16 cellular contexts compared by ENCODE assay signal in genomic region chr9:114110180-114110579, GRCh38. TPM values are rescaled to one million over a fixed set of nuclear protein-coding genes. Genes with fewer than 3 reads are reported as not detected.
DNase-seq lines count a peak whose midpoint lies in the region; ATAC-seq, FAIRE-seq and TF ChIP-seq lines count a peak whose summit lies in the region.
"Had no signal": no experiment of that assay in that cellular context is flagged by ENCODE, and none has a peak within 500 bp of the region (broad histone marks: within the 10 kb centered on the region; RNA-seq: fewer than 3 reads in every experiment).

No MANE protein-coding gene starts in this region.

- H2BK120ac ChIP-seq in trophoblast cell (ENCODE audit: insufficient read depth, low read length, poor library complexity) = no peak overlapping the region

- H2AK5ac ChIP-seq in trophoblast cell (ENCODE audit: low read length) = no peak overlapping the region

- intact Hi-C loops in PC-3 (cut with micrococcal nuclease) = no loop called here
- intact Hi-C loops in vagina (cut with DNase I) = no loop called here

- H4K12ac ChIP-seq in trophoblast cell (ENCODE audit: low read depth, low read length) = no peak overlapping the region

- TF ChIP-seq CTCF in PC-3 (conservative IDR thresholded peaks at IDR 0.05; ENCODE audit: low read depth, low read length) (no peak), fibroblast of lung (conservative IDR thresholded peaks at IDR 0.05 in 1 of 2, IDR thresholded peaks at IDR 0.05 in 1 of 2; ENCODE audit: low read depth in 1 of 2, low read length in 2 of 2) (no peak), vagina (IDR thresholded peaks at IDR 0.05) (no peak)

- WGBS in trophoblast cell (ENCODE audit: extremely low coverage, insufficient coverage, insufficient read length) = no CpG with 5 or more reads among the region's 2 CpGs
- 91 to 98% (median 95%) methylated on average over 2 of the region's 2 CpGs for WGBS in small intestine, 3 donors

- H3K4me2 ChIP-seq in PC-3 (ENCODE audit: low read length) (no peak overlapping the region), fibroblast of lung (ENCODE audit: extremely low read depth, insufficient read depth, low read length) (no peak overlapping the region), trophoblast cell (ENCODE audit: low read length) (no peak overlapping the region)

- POLR2A ChIA-PET in PC-3 (lab: Charles Lee; ENCODE audit: unreplicated experiment) = no interaction called here

- DNase-seq in EH (ENCODE audit: low read depth) = peak; percentile 94
- DNase-seq in PC-3 = peak; percentile 71
- peak; percentile 45 to 84 for DNase-seq in fibroblast of lung (ENCODE audit: low read depth in 2 of 2)
- DNase-seq in trophoblast cell = peak; percentile 80 to 98
- no peak for DNase-seq in activated CD4-positive, alpha-beta T cell treated with anti-CD3 and anti-CD28 coated beads, Interleukin-2, amount 50 U/mL, for 4 hours
- no peak for DNase-seq in vagina (ENCODE audit: extremely low spot score in 2 of 2)
- no peak for DNase-seq in small intestine
- DNase-seq: activated gamma-delta T cell; CD4-positive, alpha-beta memory T cell; Kasumi-1; OCI-M1; uterus had no signal

- H4K91ac ChIP-seq in trophoblast cell (ENCODE audit: low read depth, low read length) = no peak overlapping the region

- H3K79me1 ChIP-seq in trophoblast cell (ENCODE audit: low read length) = no peaks in the 10 kb centered on the region

- no peak for FAIRE-seq in small intestine (lab: Jason Lieb, UNC)

- no peak for TF ChIP-seq POLR2A in vagina (IDR thresholded peaks at IDR 0.05)

- no peaks in the 10 kb centered on the region for H3K9me2 ChIP-seq in PC-3 (replicated peaks; ENCODE audit: low read length)

- H2BK5ac ChIP-seq in trophoblast cell (ENCODE audit: low read depth, low read length, poor library complexity) = no peak overlapping the region

- H4K20me1 ChIP-seq in PC-3 (ENCODE audit: low read length) (no peaks in the 10 kb centered on the region), fibroblast of lung (ENCODE audit: control insufficient read depth, extremely low read depth, insufficient read depth, low read length) (no peaks in the 10 kb centered on the region)

- H3K4me1 ChIP-seq in PC-3 (ENCODE audit: insufficient read depth, low read length) = peaks cover 9% of the 10 kb centered on the region
- H3K4me1 ChIP-seq in fibroblast of lung (ENCODE audit: control insufficient read depth, extremely low read depth, insufficient read depth, low read length) = peaks cover 2% of the 10 kb centered on the region
- H3K4me1 ChIP-seq in trophoblast cell (ENCODE audit: control insufficient read depth in 1 of 2, insufficient read depth in 2 of 2, low read length in 2 of 2) = peaks cover 0 to 2% of the 10 kb centered on the region in 2 experiments
- H3K4me1 ChIP-seq in vagina = peaks cover 11% of the 10 kb centered on the region
- no peaks in the 10 kb centered on the region for H3K4me1 ChIP-seq in small intestine (ENCODE audit: control insufficient read depth in 2 of 2, insufficient read depth in 1 of 2, low read depth in 1 of 2, low read length in 1 of 2)
- H3K4me1 ChIP-seq: uterus had no signal

- H3K18ac ChIP-seq in trophoblast cell (ENCODE audit: low read length) = no peak overlapping the region

- ATAC-seq in PC-3 = no peak
- ATAC-seq: WTC11 had no signal

- H3K36me3 ChIP-seq in PC-3 (ENCODE audit: low read depth, low read length) (no peaks in the 10 kb centered on the region), fibroblast of lung (ENCODE audit: control insufficient read depth, insufficient read depth, low read length) (no peaks in the 10 kb centered on the region), trophoblast cell (ENCODE audit: control insufficient read depth in 1 of 2, insufficient read depth in 2 of 2, low read length in 2 of 2) (no peaks in the 10 kb centered on the region), vagina (no peaks in the 10 kb centered on the region), small intestine (ENCODE audit: control insufficient read depth in 2 of 2, insufficient read depth in 2 of 2, low read length in 2 of 2) (no peaks in the 10 kb centered on the region)
- H3K36me3 ChIP-seq: neutrophil, uterus had no signal

- H3K27ac ChIP-seq in PC-3 (ENCODE audit: low read length) (no peak overlapping the region), fibroblast of lung (ENCODE audit: insufficient read depth, low read length) (no peak overlapping the region), trophoblast cell (ENCODE audit: low read depth, low read length) (no peak overlapping the region), vagina (no peak overlapping the region), small intestine (ENCODE audit: low read depth in 1 of 2, low read length in 1 of 2) (no peak overlapping the region)
- H3K27ac ChIP-seq: neutrophil, uterus had no signal

- CTCF ChIA-PET in PC-3 (lab: Charles Lee) = interaction anchor here (0.7 kb wide), 1 partner anchor 181 kb away, joined by 7 read pairs; no protein-coding TSS in a partner anchor

- no peaks in the 10 kb centered on the region for H3K9me3 ChIP-seq in PC-3 (ENCODE audit: low read length)
- no peaks in the 10 kb centered on the region for H3K9me3 ChIP-seq in fibroblast of lung (ENCODE audit: control insufficient read depth, insufficient read depth, low read depth, low read length)
- H3K9me3 ChIP-seq in trophoblast cell (ENCODE audit: insufficient read depth, low read depth, low read length) = no peaks in the 10 kb centered on the region
- no peaks in the 10 kb centered on the region for H3K9me3 ChIP-seq in vagina
- no peaks in the 10 kb centered on the region for H3K9me3 ChIP-seq in small intestine (ENCODE audit: control insufficient read depth, low read depth)
- H3K9me3 ChIP-seq: neutrophil, uterus had no signal

- H3K23ac ChIP-seq in trophoblast cell (ENCODE audit: low read length) = no peak overlapping the region

- no peak overlapping the region for H3K14ac ChIP-seq in trophoblast cell (ENCODE audit: low read length)

- H3K4me3 ChIP-seq in PC-3 (ENCODE audit: low read length) (no peak overlapping the region), fibroblast of lung (replicated peaks in 1 of 4; ENCODE audit: control extremely low read depth in 1 of 4, insufficient read depth in 1 of 4, low read depth in 3 of 4, low read length in 4 of 4) (no peak overlapping the region), trophoblast cell (ENCODE audit: low read depth, low read length) (no peak overlapping the region), vagina (no peak overlapping the region), small intestine (ENCODE audit: low read depth in 1 of 2, low read length in 2 of 2) (no peak overlapping the region)
- H3K4me3 ChIP-seq: uterus had no signal

- H2BK12ac ChIP-seq in trophoblast cell (ENCODE audit: low read length) = no peak overlapping the region

- no TSS peak for BruUV-seq in PC-3 (replicated peaks; lab: Mats Ljungman, UMichigan)

- no peak overlapping the region for H3K9ac ChIP-seq in PC-3 (ENCODE audit: low read length)
- no peak overlapping the region for H3K9ac ChIP-seq in fibroblast of lung (ENCODE audit: insufficient read depth, low read length)
- H3K9ac ChIP-seq in trophoblast cell (ENCODE audit: low read length) = no peak overlapping the region

- no peaks in the 10 kb centered on the region for H3K27me3 ChIP-seq in PC-3 (ENCODE audit: low read length)
- peaks cover 3% of the 10 kb centered on the region for H3K27me3 ChIP-seq in fibroblast of lung (ENCODE audit: control insufficient read depth, insufficient read depth, low read length)
- peaks cover 2% of the 10 kb centered on the region for H3K27me3 ChIP-seq in trophoblast cell (ENCODE audit: insufficient read depth, low read length)
- H3K27me3 ChIP-seq in vagina = no peaks in the 10 kb centered on the region
- no peaks in the 10 kb centered on the region for H3K27me3 ChIP-seq in small intestine (ENCODE audit: control insufficient read depth in 2 of 2, insufficient read depth in 2 of 2, low read length in 2 of 2)
- H3K27me3 ChIP-seq: uterus had no signal

- H3F3A ChIP-seq in PC-3 (ENCODE audit: low read length, unreplicated experiment) = no peaks in the 10 kb centered on the region

- H3K79me2 ChIP-seq in PC-3 (ENCODE audit: low read length) (no peaks in the 10 kb centered on the region), fibroblast of lung (ENCODE audit: control insufficient read depth, insufficient read depth, low read length) (no peaks in the 10 kb centered on the region), trophoblast cell (ENCODE audit: control insufficient read depth, insufficient read depth, low read length, poor library complexity) (no peaks in the 10 kb centered on the region)

- no peak overlapping the region for H3K4ac ChIP-seq in trophoblast cell (ENCODE audit: low read depth, low read length)

- no peak overlapping the region for H4K8ac ChIP-seq in trophoblast cell (ENCODE audit: low read depth, low read length)

- H2AFZ ChIP-seq in PC-3 (ENCODE audit: low read length) = no peak overlapping the region
- H2AFZ ChIP-seq in fibroblast of lung (ENCODE audit: low read length) = no peak overlapping the region
- H2AFZ ChIP-seq in trophoblast cell (ENCODE audit: insufficient read depth, low read length, poor library complexity) = no peak overlapping the region

RNA-seq across cellular contexts. Expression of gene KIF12, which starts 11.1 kb away (rescaled TPM):
- total RNA-seq in PC-3 (2014; rRNA removed) = 4.4 and 6.3 TPM in 2 replicates
- total RNA-seq in fibroblast of lung = not detected in 2 replicates
- not detected in 2 replicates for polyA plus RNA-seq in fibroblast of lung
- not detected in 2 replicates for polyA plus RNA-seq in fibroblast of lung (2012)
- not detected in 2 replicates for polyA minus RNA-seq in fibroblast of lung (ENCODE audit: low replicate concordance)
- 0.27 and 0.56 TPM in 2 replicates for polyA plus RNA-seq in trophoblast cell (2013)
- total RNA-seq in vagina = not detected
- polyA plus RNA-seq in small intestine = 100 to 1,000 TPM in 1 of 3 donors, 10 to 100 TPM in 2; 14.3 to 149 (median 61.3) TPM
- total RNA-seq: CD4-positive, alpha-beta memory T cell; mononuclear cell; NCI-H460 had no signal
- polyA plus RNA-seq: CD4-positive, alpha-beta memory T cell had no signal

RNA-seq across cellular contexts. Expression of gene AMBP, which starts 32.1 kb away (rescaled TPM):
- total RNA-seq in PC-3 (2014; rRNA removed) = 0.22 TPM in 1 of 2 replicates, not detected in the other
- total RNA-seq in fibroblast of lung = 0.17 and 0.51 TPM in 2 replicates
- 0.07 and 0.15 TPM in 2 replicates for polyA plus RNA-seq in fibroblast of lung
- polyA plus RNA-seq in fibroblast of lung (2012) = 0.15 and 0.17 TPM in 2 replicates
- 6.1 TPM in 1 of 2 replicates, not detected in the other for polyA minus RNA-seq in fibroblast of lung (ENCODE audit: low replicate concordance)
- polyA plus RNA-seq in trophoblast cell (2013) = 0.04 TPM in 1 of 2 replicates, not detected in the other
- total RNA-seq in vagina = not detected
- 1 to 10 TPM in 2 of 3 donors, under 1 TPM in 1; 0.81 to 1.8 (median 1.8) TPM for polyA plus RNA-seq in small intestine
- total RNA-seq: CD4-positive, alpha-beta memory T cell; mononuclear cell had no signal
- polyA plus RNA-seq: CD4-positive, alpha-beta memory T cell had no signal

RNA-seq across cellular contexts. Expression of gene COL27A1, which starts 45.2 kb away (rescaled TPM):
- 4.3 and 11.4 TPM in 2 replicates for total RNA-seq in PC-3 (2014; rRNA removed)
- total RNA-seq in fibroblast of lung = 3.6 and 5.4 TPM in 2 replicates
- polyA plus RNA-seq in fibroblast of lung = 2.4 and 3.3 TPM in 2 replicates
- 2.1 and 3.7 TPM in 2 replicates for polyA plus RNA-seq in fibroblast of lung (2012)
- polyA minus RNA-seq in fibroblast of lung (ENCODE audit: low replicate concordance) = 4.8 and 5.1 TPM in 2 replicates
- 38.6 and 39.3 TPM in 2 replicates for polyA plus RNA-seq in trophoblast cell (2013)
- total RNA-seq in vagina = 17.2 TPM
- polyA plus RNA-seq in small intestine = 1 to 10 TPM in 2 of 3 donors, under 1 TPM in 1; 0.45 to 2.4 (median 1.1) TPM
- polyA plus RNA-seq: CD4-positive, alpha-beta memory T cell had no signal

Comparison
In these comparisons a context has a peak if more than half of its experiments do, and no peak if none do; other contexts are left out.
1. DNase-seq: peak in EH (single experiment), PC-3 (single experiment), fibroblast of lung (2 of 2) and trophoblast cell (2 of 2); none in activated CD4-positive, alpha-beta T cell treated with anti-CD3 and anti-CD28 coated beads, Interleukin-2, amount 50 U/mL, for 4 hours (0 of 2), vagina (0 of 2) and small intestine (single experiment).